Comparison of ENCODE assay signal across 16 cellular contexts in the genomic region with DNA sequence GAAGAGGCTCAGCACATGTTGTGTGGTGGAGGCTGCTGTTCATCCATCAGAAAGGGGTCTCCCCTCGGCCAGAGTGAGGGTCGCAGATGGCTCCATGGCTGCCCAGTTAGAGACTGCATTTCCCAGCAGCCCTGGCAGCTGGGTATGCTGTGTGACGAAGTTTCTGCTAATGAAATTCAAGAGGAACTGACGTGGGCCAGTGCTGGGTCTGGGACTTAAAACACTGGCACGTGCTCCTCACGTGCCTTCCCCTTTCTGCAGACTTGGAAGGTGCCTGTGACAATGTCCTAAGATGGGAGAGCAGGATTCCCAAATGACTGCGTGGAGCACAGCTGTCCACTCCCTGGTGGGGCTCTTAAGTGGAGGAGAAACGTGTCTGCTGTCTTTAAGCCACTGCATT.
DNase-seq lines count a peak whose midpoint lies in the region; TF ChIP-seq lines count a peak whose summit lies in the region.
"Had no signal": no experiment of that assay in that cellular context is flagged by ENCODE, and none has a peak within 500 bp of the region (broad histone marks: within the 10 kb centered on the region; RNA-seq: fewer than 3 reads in every experiment).

No MANE protein-coding gene starts in this region.

- no peaks in the 10 kb centered on the region for H3K9me2 ChIP-seq in OCI-LY7 (ENCODE audit: insufficient read depth, low read length)

- TF ChIP-seq CTCF in OCI-LY7 (conservative IDR thresholded peaks at IDR 0.05; ENCODE audit: low read length) = no peak
- no peak for TF ChIP-seq CTCF in dorsolateral prefrontal cortex (IDR thresholded peaks at IDR 0.05 in 54 of 56, conservative IDR thresholded peaks at IDR 0.05 in 2 of 56; ENCODE audit: low read depth in 1 of 56, partially characterized antibody in 56 of 56)
- no peak for TF ChIP-seq CTCF in sigmoid colon (IDR thresholded peaks at IDR 0.05)

- TF ChIP-seq EP300 in sigmoid colon (IDR thresholded peaks at IDR 0.05) = no peak

- H3K4me3 ChIP-seq in OCI-LY7 (ENCODE audit: low read depth, low read length, poor library complexity, severe bottlenecking) (no peak overlapping the region), dorsolateral prefrontal cortex (no peak overlapping the region), sigmoid colon (no peak overlapping the region)
- H3K4me3 ChIP-seq: BLaER1 treated with 17β-estradiol and CSF1 and Interleukin-3, amounts not matched to agents 10 nM and 100 nM; tibial nerve had no signal

- H3K36me3 ChIP-seq in OCI-LY7 (ENCODE audit: insufficient read depth, low read length) (no peaks in the 10 kb centered on the region), sigmoid colon (no peaks in the 10 kb centered on the region)

- no TSS peak for BruUV-seq in OCI-LY7 (replicated peaks; lab: Mats Ljungman, UMichigan)

- H3K4me2 ChIP-seq in OCI-LY7 (ENCODE audit: low read length) = no peak overlapping the region

- CTCF ChIA-PET in OCI-LY7 (lab: Charles Lee; ENCODE audit: unreplicated experiment) = no interaction called here

- POLR2A ChIA-PET in OCI-LY7 (lab: Charles Lee) = no interaction called here

- H4K20me1 ChIP-seq in OCI-LY7 (ENCODE audit: insufficient read depth, low read length) = no peaks in the 10 kb centered on the region
- H4K20me1 ChIP-seq: BLaER1 treated with 17β-estradiol and CSF1 and Interleukin-3, amounts not matched to agents 10 nM and 100 nM had no signal

- H3K27ac ChIP-seq in OCI-LY7 (ENCODE audit: low read depth, low read length, poor library complexity, severe bottlenecking) (no peak overlapping the region), dorsolateral prefrontal cortex (peak overlapping the region in 42 of 59 donors; percentile 4 to 83 (median 55)), sigmoid colon (no peak overlapping the region)
- H3K27ac ChIP-seq: 22Rv1; BLaER1 treated with 17β-estradiol and CSF1 and Interleukin-3, amounts not matched to agents 10 nM and 100 nM; tibial nerve had no signal

- intact Hi-C loops in OCI-LY7 (cut with micrococcal nuclease; ENCODE audit: unreplicated experiment) = no loop called here
- intact Hi-C loops in dorsolateral prefrontal cortex (cut with DNase I) = no loop called here
- intact Hi-C loops in sigmoid colon (cut with DNase I) = no loop called here

- no peaks in the 10 kb centered on the region for H3K27me3 ChIP-seq in dorsolateral prefrontal cortex
- H3K27me3 ChIP-seq in sigmoid colon = no peaks in the 10 kb centered on the region
- H3K27me3 ChIP-seq: BLaER1 treated with 17β-estradiol and CSF1 and Interleukin-3, amounts not matched to agents 10 nM and 100 nM; tibial nerve had no signal

- H2AFZ ChIP-seq in OCI-LY7 (ENCODE audit: low read length) = no peak overlapping the region

- H3K4me1 ChIP-seq in OCI-LY7 (ENCODE audit: insufficient read depth, low read length, poor library complexity, severe bottlenecking) (no peaks in the 10 kb centered on the region), sigmoid colon (no peaks in the 10 kb centered on the region)

- WGBS in sigmoid colon, 2 donors = 52 to 62% methylated on average over 8 of the region's 8 CpGs

- no peaks in the 10 kb centered on the region for H3K79me2 ChIP-seq in OCI-LY7 (ENCODE audit: insufficient read depth, low read depth, low read length)

- peak; percentile 16 for DNase-seq in DMS 273 (lab: John Stamatoyannopoulos, UW; ENCODE audit: unreplicated experiment)
- no peak for DNase-seq in DMS 273 treated with DMSO at 0.1 percent for 48 hours (lab: John Stamatoyannopoulos, UW)
- peak; percentile 4 for DNase-seq in OCI-LY7 (ENCODE audit: low spot score)
- peak in 3 of 10 donors; percentile 47 to 80 (median 75) for DNase-seq in dorsolateral prefrontal cortex
- peak; percentile 80 for DNase-seq in sigmoid colon
- no peak for DNase-seq in NCI-H2081 treated with DMSO at 0.1 percent for 48 hours (lab: John Stamatoyannopoulos, UW)
- no peak for DNase-seq in activated CD8-positive, alpha-beta memory T cell treated with anti-CD3 and anti-CD28 coated beads for 24 hours
- DNase-seq in HK-2 (ENCODE audit: unreplicated experiment) = no peak
- DNase-seq: activated CD4-positive, alpha-beta T cell treated with anti-CD3 and anti-CD28 coated beads, Interleukin-2, amount 50 U/mL, for 48 hours; activated T-cell treated with anti-CD3 and anti-CD28 coated beads, Interleukin-2, amount 50 U/mL, for 72 hours; immature natural killer cell; naive thymus-derived CD8-positive, alpha-beta T cell; NCI-H748 treated with DMSO at 0.1 percent for 48 hours had no signal

- TF ChIP-seq POLR2A in sigmoid colon (IDR thresholded peaks at IDR 0.05) = no peak

- H3K9me3 ChIP-seq in OCI-LY7 (ENCODE audit: low read length) (no peaks in the 10 kb centered on the region), sigmoid colon (no peaks in the 10 kb centered on the region)
- H3K9me3 ChIP-seq: BLaER1 treated with 17β-estradiol and CSF1 and Interleukin-3, amounts not matched to agents 10 nM and 100 nM; tibial nerve had no signal

Comparison
In these comparisons a context has a peak if more than half of its experiments do, and no peak if none do; other contexts are left out.
1. DNase-seq: peak in DMS 273 (single experiment), OCI-LY7 (single experiment) and sigmoid colon (single experiment); none in DMS 273 treated with DMSO at 0.1 percent for 48 hours (single experiment), NCI-H2081 treated with DMSO at 0.1 percent for 48 hours (single experiment), activated CD8-positive, alpha-beta memory T cell treated with anti-CD3 and anti-CD28 coated beads for 24 hours (single experiment) and HK-2 (single experiment).
2. H3K27ac ChIP-seq: peak in dorsolateral prefrontal cortex (42 of 59); none in OCI-LY7 (single experiment) and sigmoid colon (0 of 4).